8 cellular contexts compared by ENCODE assay signal in genomic region chr4:54539500-54540029, GRCh38.
A peak's percentile ranks its signal among the peaks of the same experiment; 100 is the strongest.
DNase-seq lines count a peak whose midpoint lies in the region; ATAC-seq and TF ChIP-seq lines count a peak whose summit lies in the region.

No MANE protein-coding gene starts in this region.

- H3K27me3 Mint-ChIP-seq in activated naive CD4-positive, alpha-beta T cell treated with anti-CD3 and anti-CD28 coated beads, Interleukin-2, amount 10 ng/mL, durations not matched to agents 7 days and 5 days: peaks cover 14% of the 10 kb centered on the region

- ATAC-seq in left colon: peak; percentile 95
- ATAC-seq in stimulated activated effector memory CD8-positive, alpha-beta T cell treated with anti-CD3 and anti-CD28 coated beads, Interleukin-12 subunit alpha, Interleukin-12 subunit beta, amount 100 ng/mL, for 72 hours: peak; percentile 46
- ATAC-seq in HG02981 (IDR thresholded peaks at IDR 0.05; ENCODE audit: unreplicated experiment): no peak

- H3K4me1 Mint-ChIP-seq in activated naive CD4-positive, alpha-beta T cell treated with anti-CD3 and anti-CD28 coated beads, Interleukin-2, amount 10 ng/mL, durations not matched to agents 7 days and 5 days: no peaks in the 10 kb centered on the region
- peaks cover 6% of the 10 kb centered on the region for H3K4me1 Mint-ChIP-seq in stimulated activated effector memory CD8-positive, alpha-beta T cell treated with anti-CD3 and anti-CD28 coated beads, Interleukin-12 subunit alpha, Interleukin-12 subunit beta, amount 100 ng/mL, for 72 hours

- no peaks in the 10 kb centered on the region for H3K36me3 Mint-ChIP-seq in activated naive CD4-positive, alpha-beta T cell treated with anti-CD3 and anti-CD28 coated beads, Interleukin-2, amount 10 ng/mL, durations not matched to agents 7 days and 5 days
- no peaks in the 10 kb centered on the region for H3K36me3 Mint-ChIP-seq in stimulated activated effector memory CD8-positive, alpha-beta T cell treated with anti-CD3 and anti-CD28 coated beads, Interleukin-12 subunit alpha, Interleukin-12 subunit beta, amount 100 ng/mL, for 72 hours

- no peak overlapping the region for H3K27ac ChIP-seq in coronary artery

- peak overlapping the region; percentile 69 for H3K4me3 ChIP-seq in coronary artery

- H3K9me3 Mint-ChIP-seq in activated naive CD4-positive, alpha-beta T cell treated with anti-CD3 and anti-CD28 coated beads, Interleukin-2, amount 10 ng/mL, durations not matched to agents 7 days and 5 days: peaks cover 3% of the 10 kb centered on the region
- H3K9me3 Mint-ChIP-seq in stimulated activated effector memory CD8-positive, alpha-beta T cell treated with anti-CD3 and anti-CD28 coated beads, Interleukin-12 subunit alpha, Interleukin-12 subunit beta, amount 100 ng/mL, for 72 hours: no peaks in the 10 kb centered on the region

- intact Hi-C loops in left colon (cut with DNase I, micrococcal nuclease): no loop called here

- H3K4me3 Mint-ChIP-seq in activated naive CD4-positive, alpha-beta T cell treated with anti-CD3 and anti-CD28 coated beads, Interleukin-2, amount 10 ng/mL, durations not matched to agents 7 days and 5 days: no peak overlapping the region
- H3K4me3 Mint-ChIP-seq in stimulated activated effector memory CD8-positive, alpha-beta T cell treated with anti-CD3 and anti-CD28 coated beads, Interleukin-12 subunit alpha, Interleukin-12 subunit beta, amount 100 ng/mL, for 72 hours: peak overlapping the region; percentile 27

- CTCF ChIA-PET in activated naive CD4-positive, alpha-beta T cell treated with anti-CD3 and anti-CD28 coated beads, Interleukin-2, amount 10 ng/mL, durations not matched to agents 7 days and 5 days (lab: Charles Lee): interaction anchor here (1.4 kb wide), 1 partner anchor 17 kb away, joined by 3 read pairs; no protein-coding TSS in a partner anchor

- no peak overlapping the region for H3K27ac Mint-ChIP-seq in activated naive CD4-positive, alpha-beta T cell treated with anti-CD3 and anti-CD28 coated beads, Interleukin-2, amount 10 ng/mL, durations not matched to agents 7 days and 5 days
- H3K27ac Mint-ChIP-seq in stimulated activated effector memory CD8-positive, alpha-beta T cell treated with anti-CD3 and anti-CD28 coated beads, Interleukin-12 subunit alpha, Interleukin-12 subunit beta, amount 100 ng/mL, for 72 hours: no peak overlapping the region

- DNase-seq in activated naive CD4-positive, alpha-beta T cell treated with anti-CD3 and anti-CD28 coated beads, Interleukin-2, amount 10 ng/mL, durations not matched to agents 7 days and 5 days: peak; percentile 21
- DNase-seq in activated naive CD4-positive, alpha-beta T cell treated with anti-CD3 and anti-CD28 coated beads, Interleukin-2, amount 50 U/mL, for 16 hours: no peak
- DNase-seq in NCI-H524 treated with DMSO at 0.1 percent for 48 hours (lab: John Stamatoyannopoulos, UW) (peak; percentile 77), coronary artery (ENCODE audit: low spot score) (no peak), left colon (peak; percentile 33 to 72)
- DNase-seq in stimulated activated effector memory CD8-positive, alpha-beta T cell treated with anti-CD3 and anti-CD28 coated beads, Interleukin-12 subunit alpha, Interleukin-12 subunit beta, amount 100 ng/mL, for 72 hours (ENCODE audit: low spot score in 2 of 2): no peak
- no peak for DNase-seq in activated CD4-positive, alpha-beta T cell treated with anti-CD3 and anti-CD28 coated beads for 4 hours

- no peak for TF ChIP-seq CTCF in coronary artery (IDR thresholded peaks at IDR 0.05)

Comparison
In these comparisons a context has a peak if more than half of its experiments do, and no peak if none do; other contexts are left out.
1. DNase-seq: peak in activated naive CD4-positive, alpha-beta T cell treated with anti-CD3 and anti-CD28 coated beads, Interleukin-2, amount 10 ng/mL, durations not matched to agents 7 days and 5 days (single experiment), NCI-H524 treated with DMSO at 0.1 percent for 48 hours (single experiment) and left colon (2 of 2); none in activated naive CD4-positive, alpha-beta T cell treated with anti-CD3 and anti-CD28 coated beads, Interleukin-2, amount 50 U/mL, for 16 hours (single experiment), coronary artery (single experiment), stimulated activated effector memory CD8-positive, alpha-beta T cell treated with anti-CD3 and anti-CD28 coated beads, Interleukin-12 subunit alpha, Interleukin-12 subunit beta, amount 100 ng/mL, for 72 hours (0 of 2) and activated CD4-positive, alpha-beta T cell treated with anti-CD3 and anti-CD28 coated beads for 4 hours (0 of 2).